Comparison of ENCODE assay signal across 8 cellular contexts in the genomic region with DNA sequence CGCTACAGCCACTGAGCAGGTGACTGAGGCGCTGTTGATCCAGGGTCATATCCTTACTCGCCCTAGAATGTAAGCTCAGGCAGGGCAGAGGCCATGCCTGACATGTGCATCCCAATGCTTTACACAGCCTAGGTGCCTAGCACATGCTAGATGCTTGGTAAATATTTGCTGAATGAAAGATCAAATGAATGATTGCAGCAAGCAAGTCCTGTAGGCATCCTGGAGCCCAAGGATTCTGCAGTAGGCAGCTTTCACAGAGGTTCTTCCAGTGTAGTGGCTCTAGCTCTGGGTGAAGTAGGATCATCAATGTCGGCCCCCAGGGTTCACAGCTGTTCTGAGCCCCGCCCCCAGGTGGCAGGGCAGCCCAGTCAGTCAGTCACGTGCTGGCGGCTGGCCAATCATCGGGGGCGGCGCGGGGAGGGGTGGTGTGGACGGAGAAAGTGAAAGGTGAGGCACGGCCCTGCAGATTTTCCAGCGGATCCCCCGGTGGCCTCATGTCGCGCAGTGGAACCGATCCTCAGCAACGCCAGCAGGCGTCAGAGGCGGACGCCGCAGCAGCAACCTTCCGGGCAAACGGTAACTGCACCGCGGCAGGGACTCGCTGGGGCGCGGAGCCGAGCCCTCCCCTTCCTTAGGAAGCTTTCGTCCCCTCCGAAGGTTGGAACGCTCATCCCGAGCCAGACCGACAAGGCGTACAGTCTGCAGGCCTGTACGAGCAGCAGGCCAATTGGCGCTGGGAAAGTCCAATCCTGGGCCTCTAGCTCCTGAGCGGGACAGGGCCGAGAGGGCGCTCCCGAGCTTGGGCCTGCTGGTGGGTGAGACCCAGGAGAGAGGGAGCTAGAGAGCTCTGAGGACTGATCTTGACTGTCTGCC. TPM values are rescaled to one million over a fixed set of nuclear protein-coding genes. Genes with fewer than 3 reads are reported as not detected.
A peak's percentile ranks its signal among the peaks of the same experiment; 100 is the strongest.
DNase-seq lines count a peak whose midpoint lies in the region; ATAC-seq and TF ChIP-seq lines count a peak whose summit lies in the region.

A gene (plus strand): TSS at position 465 of the 873 bp plus-strand sequence. CDS start 30 bp downstream, at position 495.

- POLR2A ChIA-PET in activated CD4-positive, alpha-beta memory T cell treated with anti-CD3 and anti-CD28 coated beads for 36 hours (lab: Charles Lee) = interaction anchor here (0.8 to 2.0 kb wide), 5 partner anchors 9 to 188 kb away, joined by 3 to 42 read pairs (median 4); a partner anchor contains a TSS

- peak within 1 kb of the TSS; percentile 84 for H3K4me3 ChIP-seq in CD4-positive, CD25-positive, alpha-beta regulatory T cell (ENCODE audit: low read depth, low read length)
- H3K4me3 ChIP-seq in lower leg skin (ENCODE audit: low read depth, poor library complexity, severe bottlenecking) = peak within 1 kb of the TSS; percentile 58

- CTCF ChIA-PET in activated CD4-positive, alpha-beta memory T cell treated with anti-CD3 and anti-CD28 coated beads for 36 hours (lab: Charles Lee) = interaction anchor here (1.0 to 4.2 kb wide), 14 partner anchors 10 to 56 kb away, joined by 3 to 104 read pairs (median 7); a partner anchor contains a TSS

- H3K27ac ChIP-seq in CD4-positive, CD25-positive, alpha-beta regulatory T cell (ENCODE audit: insufficient read depth, low read length, poor library complexity, severe bottlenecking) = peak within 1 kb of the TSS; percentile 78

- peak within 1 kb of the TSS; percentile 90 to 93 (median 92) for H3K27ac Mint-ChIP-seq in CD4-positive, CD25-positive, alpha-beta regulatory T cell
- H3K27ac Mint-ChIP-seq in activated CD4-positive, alpha-beta memory T cell treated with anti-CD3 and anti-CD28 coated beads for 36 hours = peak within 1 kb of the TSS; percentile 84

- peak within 1 kb of the TSS; percentile 93 to 100 (median 96) for H3K4me3 Mint-ChIP-seq in CD4-positive, CD25-positive, alpha-beta regulatory T cell
- H3K4me3 Mint-ChIP-seq in activated CD4-positive, alpha-beta memory T cell treated with anti-CD3 and anti-CD28 coated beads for 36 hours = peak within 1 kb of the TSS; percentile 86

- no peaks in the 10 kb centered on the region for H3K27me3 ChIP-seq in CD4-positive, CD25-positive, alpha-beta regulatory T cell (ENCODE audit: control insufficient read depth, insufficient read depth, low read length)

- H3K4me1 Mint-ChIP-seq in CD4-positive, CD25-positive, alpha-beta regulatory T cell = peaks cover 0 to 44% (median 32%) of the 10 kb centered on the region in 4 donors
- peaks cover 28% of the 10 kb centered on the region for H3K4me1 Mint-ChIP-seq in activated CD4-positive, alpha-beta memory T cell treated with anti-CD3 and anti-CD28 coated beads for 36 hours (ENCODE audit: low read depth)

- peaks cover 27% of the 10 kb centered on the region for H3K4me1 ChIP-seq in CD4-positive, CD25-positive, alpha-beta regulatory T cell (ENCODE audit: control insufficient read depth, insufficient read depth, low read length, poor library complexity, severe bottlenecking)

- peaks cover 28% of the 10 kb centered on the region for H3K36me3 ChIP-seq in CD4-positive, CD25-positive, alpha-beta regulatory T cell (ENCODE audit: control insufficient read depth, insufficient read depth, low read length)

- peak; percentile 85 to 87 for ATAC-seq in CD4-positive, CD25-positive, alpha-beta regulatory T cell (ENCODE audit: low read depth in 2 of 2)
- ATAC-seq in GM19395 (IDR thresholded peaks at IDR 0.05; ENCODE audit: unreplicated experiment) (peak; percentile 90), HG03558 (IDR thresholded peaks at IDR 0.05; ENCODE audit: extremely low read depth, unreplicated experiment) (peak; percentile 51)

- peaks cover 16% of the 10 kb centered on the region for H3K36me3 Mint-ChIP-seq in CD4-positive, CD25-positive, alpha-beta regulatory T cell
- H3K36me3 Mint-ChIP-seq in activated CD4-positive, alpha-beta memory T cell treated with anti-CD3 and anti-CD28 coated beads for 36 hours = peaks cover 27% of the 10 kb centered on the region

- DNase-seq in CD4-positive, CD25-positive, alpha-beta regulatory T cell = peak; percentile 90 to 94 (median 92)
- DNase-seq in NCI-H774 (lab: John Stamatoyannopoulos, UW) = peak; percentile 88
- peak; percentile 99 for DNase-seq in activated CD4-positive, alpha-beta memory T cell treated with anti-CD3 and anti-CD28 coated beads for 36 hours
- DNase-seq in dermis microvascular lymphatic vessel endothelial cell (ENCODE audit: low read depth in 2 of 2) = peak; percentile 81 to 91
- peak; percentile 92 to 99 for DNase-seq in lower leg skin (ENCODE audit: low spot score in 2 of 2)
- peak; percentile 95 to 98 for DNase-seq in stimulated activated CD4-positive, alpha-beta T cell treated with anti-CD3 and anti-CD28 coated beads, Interleukin-4, amount 100 ng/mL, for 4 hours

- TF ChIP-seq POLR2A in lower leg skin (IDR thresholded peaks at IDR 0.05) = no peak

- intact Hi-C loops in activated CD4-positive, alpha-beta memory T cell treated with anti-CD3 and anti-CD28 coated beads for 36 hours (cut with micrococcal nuclease) = loop anchor here (1.0 kb wide), 3 partner anchors 8 to 34 kb away; a partner anchor contains a TSS
- intact Hi-C loops in lower leg skin (cut with DNase I; ENCODE audit: low total_unique reads) = no loop called here

- H3K9me3 ChIP-seq in CD4-positive, CD25-positive, alpha-beta regulatory T cell (ENCODE audit: control insufficient read depth in 2 of 2, low read length in 2 of 2) = no peaks in the 10 kb centered on the region

- WGBS in lower leg skin, 2 donors = 5 to 7% methylated on average over 28 to 39 of the region's 43 CpGs

- H3K9me3 Mint-ChIP-seq in CD4-positive, CD25-positive, alpha-beta regulatory T cell = peaks cover 0 to 3% (median 0%) of the 10 kb centered on the region in 7 donors
- no peaks in the 10 kb centered on the region for H3K9me3 Mint-ChIP-seq in activated CD4-positive, alpha-beta memory T cell treated with anti-CD3 and anti-CD28 coated beads for 36 hours

- peak in 1 of 3 donors; percentile 30 for TF ChIP-seq CTCF in lower leg skin (IDR thresholded peaks at IDR 0.05)

- no peaks in the 10 kb centered on the region for H3K27me3 Mint-ChIP-seq in CD4-positive, CD25-positive, alpha-beta regulatory T cell
- H3K27me3 Mint-ChIP-seq in activated CD4-positive, alpha-beta memory T cell treated with anti-CD3 and anti-CD28 coated beads for 36 hours = no peaks in the 10 kb centered on the region

RNA-seq across cellular contexts. Expression of the gene that starts here (rescaled TPM):
- total RNA-seq in CD4-positive, CD25-positive, alpha-beta regulatory T cell = 222 TPM
- 10 to 100 TPM; 56.1 to 67.0 (median 60.1) TPM for polyA plus RNA-seq in CD4-positive, CD25-positive, alpha-beta regulatory T cell
- 10 to 100 TPM; 56.0 to 59.2 TPM for total RNA-seq in activated CD4-positive, alpha-beta memory T cell treated with anti-CD3 and anti-CD28 coated beads for 36 hours
- 23.5 and 33.4 TPM in 2 replicates for total RNA-seq in dermis microvascular lymphatic vessel endothelial cell
- total RNA-seq in lower leg skin = 10 to 100 TPM; 41.2 to 84.9 (median 55.5) TPM

Comparison
In these comparisons a context has a peak if more than half of its experiments do, and no peak if none do; other contexts are left out.
1. Peak in every context shown above with its lines: DNase-seq, ATAC-seq, H3K4me3 ChIP-seq and H3K27ac ChIP-seq.